8 cellular contexts compared by ENCODE assay signal in genomic region chr17:7237761-7238417, GRCh38. TPM values are rescaled to one million over a fixed set of nuclear protein-coding genes. Genes with fewer than 3 reads are reported as not detected.
DNase-seq lines count a peak whose midpoint lies in the region; ATAC-seq lines count a peak whose summit lies in the region.

No MANE protein-coding gene starts in this region.

- H3K4me1 ChIP-seq in esophagus (ENCODE audit: control insufficient read depth in 2 of 2, insufficient read depth in 2 of 2, low read length in 1 of 2) (peaks cover 0 to 11% of the 10 kb centered on the region in 2 donors), muscle layer of duodenum (ENCODE audit: control insufficient read depth in 1 of 2, insufficient read depth in 2 of 2, low read length in 2 of 2) (peaks cover 29 to 51% of the 10 kb centered on the region in 2 donors)

- no peaks in the 10 kb centered on the region for H3K27me3 ChIP-seq in esophagus (ENCODE audit: control insufficient read depth in 1 of 2, insufficient read depth in 2 of 2, low read length in 2 of 2)
- H3K27me3 ChIP-seq in muscle layer of duodenum (ENCODE audit: low read depth, low read length), result no peaks in the 10 kb centered on the region

- H3K9me3 ChIP-seq in esophagus (ENCODE audit: control insufficient read depth in 2 of 2, insufficient read depth in 1 of 2, low read depth in 1 of 2, low read length in 1 of 2) (no peaks in the 10 kb centered on the region), muscle layer of duodenum (ENCODE audit: control insufficient read depth in 1 of 2, low read length in 2 of 2) (no peaks in the 10 kb centered on the region)

- H3K36me3 ChIP-seq in esophagus (ENCODE audit: control insufficient read depth in 2 of 2, insufficient read depth in 2 of 2, low read length in 1 of 2) (peaks cover 4 to 10% of the 10 kb centered on the region in 2 donors), muscle layer of duodenum (ENCODE audit: control insufficient read depth in 1 of 2, insufficient read depth in 2 of 2, low read length in 2 of 2) (peaks cover 26 to 48% of the 10 kb centered on the region in 2 donors)

- H3K4me3 ChIP-seq in esophagus (ENCODE audit: low read depth in 1 of 2, low read length in 2 of 2), result peak overlapping the region; percentile 86 to 87
- peak overlapping the region; percentile 37 to 96 for H3K4me3 ChIP-seq in muscle layer of duodenum (ENCODE audit: low read depth in 1 of 2, low read length in 2 of 2)

- H3K27ac ChIP-seq in esophagus (ENCODE audit: low read depth in 2 of 2, low read length in 1 of 2) (peak overlapping the region; percentile 95 to 98), muscle layer of duodenum (ENCODE audit: low read length) (peak overlapping the region; percentile 80)

- WGBS in esophagus, 2 donors, result 1% methylated on average over 49 to 72 of the region's 73 CpGs

- DNase-seq in SHP77 (lab: John Stamatoyannopoulos, UW) (peak; percentile 22 to 49), SHP77 treated with DMSO at 0.1 percent for 48 hours (lab: John Stamatoyannopoulos, UW) (no peak), NOMO-1 treated with DMSO at 0.1 percent for 48 hours (lab: John Stamatoyannopoulos, UW; ENCODE audit: unreplicated experiment) (peak; percentile 36), activated T-cell treated with anti-CD3 and anti-CD28 coated beads for 48 hours (ENCODE audit: low read depth) (peak; percentile 81)
- DNase-seq in stimulated activated CD8-positive, alpha-beta memory T cell treated with anti-CD3 and anti-CD28 coated beads, Interleukin-7, amount 100 ng/mL, for 4 hours (ENCODE audit: low read depth in 2 of 2), result peak; percentile 80 to 87

- ATAC-seq in HG02763 (IDR thresholded peaks at IDR 0.05; ENCODE audit: unreplicated experiment), result no peak

RNA-seq across cellular contexts. Expression of gene PHF23, which starts 1.4 kb away (rescaled TPM):
- 10 to 100 TPM; 22.4 to 29.6 TPM for polyA plus RNA-seq in esophagus

RNA-seq across cellular contexts. Expression of gene DVL2, which starts 3.6 kb away (rescaled TPM):
- polyA plus RNA-seq in esophagus, result 10 to 100 TPM; 20.8 to 32.2 TPM

RNA-seq across cellular contexts. Expression of gene GABARAP, which starts 4.4 kb away (rescaled TPM):
- polyA plus RNA-seq in esophagus, result 100 to 1,000 TPM; 354 to 393 TPM

RNA-seq across cellular contexts. Expression of gene CTDNEP1, which starts 13.6 kb away (rescaled TPM):
- polyA plus RNA-seq in esophagus, result 10 to 100 TPM; 42.4 to 58.5 TPM

RNA-seq across cellular contexts. Expression of gene ELP5, which starts 14.1 kb away (rescaled TPM):
- 10 to 100 TPM; 14.7 to 39.0 TPM for polyA plus RNA-seq in esophagus
